In genomic region chr7:108569381-108570145, GRCh38 we compare ENCODE assay signal across 8 cellular contexts. TPM values are rescaled to one million over a fixed set of nuclear protein-coding genes. Genes with fewer than 3 reads are reported as not detected.
A peak's percentile ranks its signal among the peaks of the same experiment; 100 is the strongest.
DNase-seq lines count a peak whose midpoint lies in the region; ATAC-seq and TF ChIP-seq lines count a peak whose summit lies in the region.

DNAJB9 (plus strand) TSS chr7:108569874; CDS start chr7:108571727, 1,853 bp downstream.
A gene with protein sequence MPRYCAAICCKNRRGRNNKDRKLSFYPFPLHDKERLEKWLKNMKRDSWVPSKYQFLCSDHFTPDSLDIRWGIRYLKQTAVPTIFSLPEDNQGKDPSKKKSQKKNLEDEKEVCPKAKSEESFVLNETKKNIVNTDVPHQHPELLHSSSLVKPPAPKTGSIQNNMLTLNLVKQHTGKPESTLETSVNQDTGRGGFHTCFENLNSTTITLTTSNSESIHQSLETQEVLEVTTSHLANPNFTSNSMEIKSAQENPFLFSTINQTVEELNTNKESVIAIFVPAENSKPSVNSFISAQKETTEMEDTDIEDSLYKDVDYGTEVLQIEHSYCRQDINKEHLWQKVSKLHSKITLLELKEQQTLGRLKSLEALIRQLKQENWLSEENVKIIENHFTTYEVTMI (minus strand): TSS chr7:108569706. CDS start chr7:108569569, 137 bp downstream.

- peaks cover 36 to 50% of the 10 kb centered on the region in 2 donors for H3K36me3 Mint-ChIP-seq in activated naive CD4-positive, alpha-beta T cell treated with anti-CD3 and anti-CD28 coated beads, Interleukin-2, amount 50 U/mL, for 72 hours

- no peak for TF ChIP-seq CTCF in GM06990 (IDR thresholded peaks at IDR 0.05; ENCODE audit: insufficient read depth, low read length, poor library complexity, severe bottlenecking)
- no peak for TF ChIP-seq CTCF in suprapubic skin (IDR thresholded peaks at IDR 0.05)

- H3K27ac ChIP-seq in suprapubic skin: peak within 1 kb of the TSS; percentile 99

- no peak for TF ChIP-seq EP300 in suprapubic skin (IDR thresholded peaks at IDR 0.05)

- 1% methylated on average over 20 of the region's 65 CpGs for WGBS in suprapubic skin

- TF ChIP-seq POLR2A in suprapubic skin (IDR thresholded peaks at IDR 0.05): peak; percentile 27 to 92

- peak within 1 kb of the TSS; percentile 99 to 100 for H3K27ac Mint-ChIP-seq in activated naive CD4-positive, alpha-beta T cell treated with anti-CD3 and anti-CD28 coated beads, Interleukin-2, amount 50 U/mL, for 72 hours

- H3K27me3 ChIP-seq in GM06990 (replicated peaks; ENCODE audit: control insufficient read depth, insufficient read depth, low read length) (no peaks in the 10 kb centered on the region), suprapubic skin (no peaks in the 10 kb centered on the region)

- peaks cover 25% of the 10 kb centered on the region for H3K4me1 ChIP-seq in suprapubic skin

- H3K4me3 ChIP-seq in GM06990 (replicated peaks; ENCODE audit: low read depth, low read length) (peak within 1 kb of the TSS; percentile 99), suprapubic skin (peak within 1 kb of the TSS; percentile 93)

- peaks cover 0 to 4% of the 10 kb centered on the region in 2 donors for H3K9me3 Mint-ChIP-seq in activated naive CD4-positive, alpha-beta T cell treated with anti-CD3 and anti-CD28 coated beads, Interleukin-2, amount 50 U/mL, for 72 hours

- no peaks in the 10 kb centered on the region for H3K36me3 ChIP-seq in GM06990 (ENCODE audit: control insufficient read depth, insufficient read depth, low read length)
- H3K36me3 ChIP-seq in suprapubic skin: peaks cover 14% of the 10 kb centered on the region

- peak; percentile 96 for ATAC-seq in HG02588 (IDR thresholded peaks at IDR 0.05; ENCODE audit: unreplicated experiment)
- peak; percentile 97 for ATAC-seq in SK-N-SH treated with all-trans-retinoic acid at 6 μM for 48 hours
- peak; percentile 92 to 94 for ATAC-seq in activated naive CD4-positive, alpha-beta T cell treated with anti-CD3 and anti-CD28 coated beads, Interleukin-2, amount 50 U/mL, for 72 hours

- H3K9me3 ChIP-seq in suprapubic skin: no peaks in the 10 kb centered on the region

- DNase-seq in GM06990 (ENCODE audit: extremely low read depth, insufficient read length) (peak; percentile 98), NCI-H1092 (lab: John Stamatoyannopoulos, UW) (peak; percentile 100), globus pallidus (ENCODE audit: low spot score) (peak; percentile 99), nucleus accumbens (lab: John Stamatoyannopoulos, UW) (peak; percentile 92 to 100 (median 99)), suprapubic skin (ENCODE audit: low spot score in 2 of 2) (peak; percentile 100)
- DNase-seq in activated naive CD4-positive, alpha-beta T cell treated with anti-CD3 and anti-CD28 coated beads, Interleukin-2, amount 50 U/mL, for 72 hours (ENCODE audit: low spot score in 2 of 2): peak; percentile 96 to 100

TF ChIP-seq in SK-N-SH treated with all-trans-retinoic acid at 6 μM for 48 hours, 23 proteins besides CTCF, POLR2A, EP300 and RAD21:
- TF ChIP-seq TOX (CRISPR knock-in tag; IDR thresholded peaks at IDR 0.05; ENCODE audit: borderline replicate concordance) (no peak), ZFP3 (CRISPR knock-in tag; IDR thresholded peaks at IDR 0.05) (peak; percentile 83)
- TF ChIP-seq, protein P1, sequence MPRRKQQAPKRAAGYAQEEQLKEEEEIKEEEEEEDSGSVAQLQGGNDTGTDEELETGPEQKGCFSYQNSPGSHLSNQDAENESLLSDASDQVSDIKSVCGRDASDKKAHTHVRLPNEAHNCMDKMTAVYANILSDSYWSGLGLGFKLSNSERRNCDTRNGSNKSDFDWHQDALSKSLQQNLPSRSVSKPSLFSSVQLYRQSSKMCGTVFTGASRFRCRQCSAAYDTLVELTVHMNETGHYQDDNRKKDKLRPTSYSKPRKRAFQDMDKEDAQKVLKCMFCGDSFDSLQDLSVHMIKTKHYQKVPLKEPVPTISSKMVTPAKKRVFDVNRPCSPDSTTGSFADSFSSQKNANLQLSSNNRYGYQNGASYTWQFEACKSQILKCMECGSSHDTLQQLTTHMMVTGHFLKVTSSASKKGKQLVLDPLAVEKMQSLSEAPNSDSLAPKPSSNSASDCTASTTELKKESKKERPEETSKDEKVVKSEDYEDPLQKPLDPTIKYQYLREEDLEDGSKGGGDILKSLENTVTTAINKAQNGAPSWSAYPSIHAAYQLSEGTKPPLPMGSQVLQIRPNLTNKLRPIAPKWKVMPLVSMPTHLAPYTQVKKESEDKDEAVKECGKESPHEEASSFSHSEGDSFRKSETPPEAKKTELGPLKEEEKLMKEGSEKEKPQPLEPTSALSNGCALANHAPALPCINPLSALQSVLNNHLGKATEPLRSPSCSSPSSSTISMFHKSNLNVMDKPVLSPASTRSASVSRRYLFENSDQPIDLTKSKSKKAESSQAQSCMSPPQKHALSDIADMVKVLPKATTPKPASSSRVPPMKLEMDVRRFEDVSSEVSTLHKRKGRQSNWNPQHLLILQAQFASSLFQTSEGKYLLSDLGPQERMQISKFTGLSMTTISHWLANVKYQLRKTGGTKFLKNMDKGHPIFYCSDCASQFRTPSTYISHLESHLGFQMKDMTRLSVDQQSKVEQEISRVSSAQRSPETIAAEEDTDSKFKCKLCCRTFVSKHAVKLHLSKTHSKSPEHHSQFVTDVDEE (CRISPR knock-in tag; IDR thresholded peaks at IDR 0.05): peak; percentile 40; the same call in 1 of the 2 replicates

RNA-seq across cellular contexts. Expression of gene DNAJB9, which starts in this region (rescaled TPM):
- total RNA-seq in activated naive CD4-positive, alpha-beta T cell treated with anti-CD3 and anti-CD28 coated beads, Interleukin-2, amount 50 U/mL, for 72 hours: 10 to 100 TPM; 11.2 to 12.3 TPM
- 10 to 100 TPM in 3 of 4 donors, 1 to 10 TPM in 1; 9.5 to 33.5 (median 24.0) TPM for total RNA-seq in suprapubic skin

RNA-seq across cellular contexts. Expression of the second gene that starts in this region (rescaled TPM):
- total RNA-seq in activated naive CD4-positive, alpha-beta T cell treated with anti-CD3 and anti-CD28 coated beads, Interleukin-2, amount 50 U/mL, for 72 hours: 10 to 100 TPM; 25.9 to 30.7 TPM
- 10 to 100 TPM; 12.8 to 27.2 (median 19.8) TPM for total RNA-seq in suprapubic skin

Comparison
In these comparisons a context has a peak if more than half of its experiments do, and no peak if none do; other contexts are left out.
1. Peak in every context shown above with its lines: DNase-seq, ATAC-seq, H3K4me3 ChIP-seq and H3K27ac ChIP-seq.